Comparison of ENCODE assay signal across 14 cellular contexts in genomic region chr17:72466606-72467005, GRCh38.
DNase-seq lines count a peak whose midpoint lies in the region; ATAC-seq and TF ChIP-seq lines count a peak whose summit lies in the region.
"Had no signal": no experiment of that assay in that cellular context is flagged by ENCODE, and none has a peak within 500 bp of the region (broad histone marks: within the 10 kb centered on the region; RNA-seq: fewer than 3 reads in every experiment).

No MANE protein-coding gene starts in this region.

- ATAC-seq in GM21528 (IDR thresholded peaks at IDR 0.05; ENCODE audit: low FRiP score, unreplicated experiment) (peak; percentile 8), HG03469 (IDR thresholded peaks at IDR 0.05; ENCODE audit: unreplicated experiment) (peak; percentile 13), Right ventricle myocardium inferior (no peak)
- ATAC-seq: activated T-cell treated with anti-CD3 and anti-CD28 coated beads, Interleukin-2, amount 50 U/mL, for 4 hours had no signal

- H3K27ac ChIP-seq in brain microvascular endothelial cell, result peak overlapping the region; percentile 85
- H3K27ac ChIP-seq in spleen, result no peak overlapping the region
- H3K27ac ChIP-seq: C4-2B, HL-60 had no signal

- H3K36me3 ChIP-seq in brain microvascular endothelial cell (replicated peaks), result no peaks in the 10 kb centered on the region
- no peaks in the 10 kb centered on the region for H3K36me3 ChIP-seq in spleen
- H3K36me3 ChIP-seq: lower lobe of right lung had no signal

- H3K4me1 ChIP-seq in spleen, result no peaks in the 10 kb centered on the region
- H3K4me1 ChIP-seq: lower lobe of right lung had no signal

- in situ Hi-C loops in brain microvascular endothelial cell (cut with HindIII; ENCODE audit: low pct_ligation_motif_present, low sequenced_read_pairs), result no loop called here

- intact Hi-C loops in spleen (cut with DNase I; ENCODE audit: low total_unique reads), result no loop called here
- intact Hi-C loops in Right ventricle myocardium inferior (cut with DNase I), result no loop called here

- H3K4me3 ChIP-seq in brain microvascular endothelial cell (ENCODE audit: low read depth, low read length) (no peak overlapping the region), spleen (no peak overlapping the region)
- H3K4me3 ChIP-seq: lower lobe of right lung had no signal

- no peak for TF ChIP-seq POLR2A in spleen (IDR thresholded peaks at IDR 0.05)

- H3K27me3 ChIP-seq in brain microvascular endothelial cell (replicated peaks) (no peaks in the 10 kb centered on the region), spleen (replicated peaks in 1 of 7) (peaks cover 0 to 32% (median 0%) of the 10 kb centered on the region in 7 donors)

- WGBS in spleen, 5 donors, result 73 to 94% (median 92%) methylated on average over 3 of the region's 3 CpGs

- TF ChIP-seq CTCF in brain microvascular endothelial cell (IDR thresholded peaks at IDR 0.05; ENCODE audit: low read depth, low read length, missing control alignments) (no peak), spleen (IDR thresholded peaks at IDR 0.05 in 8 of 11, conservative IDR thresholded peaks at IDR 0.05 in 3 of 11) (no peak)

- DNase-seq in brain microvascular endothelial cell (no peak), spleen (peak; percentile 2), DMS79 (lab: John Stamatoyannopoulos, UW) (no peak), NCI-H1105 treated with DMSO at 0.1 percent for 48 hours (lab: John Stamatoyannopoulos, UW) (no peak), Right ventricle myocardium inferior (ENCODE audit: missing footprints) (no peak)
- no peak for DNase-seq in activated CD4-positive, alpha-beta T cell treated with anti-CD3 and anti-CD28 coated beads for 48 hours
- DNase-seq: activated CD4-positive, alpha-beta T cell treated with anti-CD3 and anti-CD28 coated beads for 4 hours; activated T-cell treated with anti-CD3 and anti-CD28 coated beads, Interleukin-2, amount 50 U/mL, for 4 hours; dermis blood vessel endothelial cell; lower lobe of right lung had no signal

- H3K9me3 ChIP-seq in spleen, result no peaks in the 10 kb centered on the region
- H3K9me3 ChIP-seq: lower lobe of right lung had no signal
